ENCODE assay signal across 14 cellular contexts in the genomic region with DNA sequence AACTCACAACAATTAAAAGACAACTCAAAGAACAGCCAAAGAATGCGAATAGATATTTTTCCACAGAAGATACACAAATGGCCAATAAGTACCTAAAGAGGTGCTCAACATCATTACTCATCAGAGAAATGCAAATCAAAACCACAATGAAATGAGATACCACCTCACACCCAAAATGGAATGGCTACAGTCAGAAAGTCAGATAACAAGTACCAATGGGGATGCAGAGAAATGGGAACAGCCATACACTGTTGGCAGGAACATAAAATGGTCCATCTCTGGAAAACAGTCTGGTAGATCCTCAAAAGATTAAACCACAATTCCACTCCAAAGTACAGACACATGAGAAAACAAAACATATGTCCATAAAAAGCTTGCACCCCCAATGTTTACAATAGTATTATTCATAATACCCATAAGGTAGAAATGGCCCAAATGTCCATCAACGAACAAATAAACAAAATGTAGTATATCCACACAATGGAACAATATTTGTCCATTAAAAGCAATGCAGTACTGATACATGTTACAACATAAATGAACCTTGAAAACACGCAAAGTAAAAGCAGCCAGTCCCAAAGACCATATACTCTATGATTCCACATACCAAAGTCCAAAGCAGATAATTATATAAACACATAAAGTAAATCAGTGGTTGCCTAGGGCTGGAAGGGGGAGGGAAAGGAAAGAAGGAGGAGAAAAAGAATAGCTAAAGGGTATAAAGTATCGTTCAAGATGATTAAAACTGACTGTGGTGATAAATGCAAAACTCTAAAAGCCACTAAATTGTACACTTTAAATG. TPM values are rescaled to one million over a fixed set of nuclear protein-coding genes. Genes with fewer than 3 reads are reported as not detected.
DNase-seq lines count a peak whose midpoint lies in the region; ATAC-seq, FAIRE-seq and TF ChIP-seq lines count a peak whose summit lies in the region.
"Had no signal": no experiment of that assay in that cellular context is flagged by ENCODE, and none has a peak within 500 bp of the region (broad histone marks: within the 10 kb centered on the region; RNA-seq: fewer than 3 reads in every experiment).

No MANE protein-coding gene starts in this region.

- no peak for TF ChIP-seq CTCF in brain microvascular endothelial cell (IDR thresholded peaks at IDR 0.05; ENCODE audit: low read depth, low read length, missing control alignments)

- H3K36me3 ChIP-seq in brain microvascular endothelial cell (replicated peaks) (no peaks in the 10 kb centered on the region), small intestine (ENCODE audit: control insufficient read depth in 2 of 2, insufficient read depth in 2 of 2, low read length in 2 of 2) (no peaks in the 10 kb centered on the region)
- H3K36me3 ChIP-seq: thoracic aorta had no signal

- H3K27me3 ChIP-seq in brain microvascular endothelial cell (replicated peaks) (no peaks in the 10 kb centered on the region), small intestine (ENCODE audit: control insufficient read depth in 2 of 2, insufficient read depth in 2 of 2, low read length in 2 of 2) (no peaks in the 10 kb centered on the region)
- H3K27me3 ChIP-seq: body of pancreas had no signal

- peaks cover 54% of the 10 kb centered on the region for H3K4me1 Mint-ChIP-seq in activated CD4-positive, alpha-beta memory T cell treated with anti-CD3 and anti-CD28 coated beads for 36 hours (ENCODE audit: low read depth)
- peaks cover 34% of the 10 kb centered on the region for H3K4me1 Mint-ChIP-seq in activated CD4-positive, alpha-beta memory T cell treated with anti-CD3 and anti-CD28 coated beads, Interleukin-2, amount 10 ng/mL, durations not matched to agents 7 days and 5 days

- H3K4me3 ChIP-seq in brain microvascular endothelial cell (ENCODE audit: low read depth, low read length): no peak overlapping the region
- H3K4me3 ChIP-seq in small intestine (ENCODE audit: low read depth in 1 of 2, low read length in 2 of 2): no peak overlapping the region
- H3K4me3 ChIP-seq: body of pancreas, thoracic aorta had no signal

- ATAC-seq in HG03354 (IDR thresholded peaks at IDR 0.05; ENCODE audit: poor library complexity, severe bottlenecking, unreplicated experiment) (peak; percentile 47), HG02938 (IDR thresholded peaks at IDR 0.05; ENCODE audit: unreplicated experiment) (no peak), GM19455 (IDR thresholded peaks at IDR 0.05; ENCODE audit: unreplicated experiment) (no peak)
- ATAC-seq: body of pancreas, T-cell had no signal

- peak overlapping the region; percentile 31 for H3K27ac Mint-ChIP-seq in activated CD4-positive, alpha-beta memory T cell treated with anti-CD3 and anti-CD28 coated beads for 36 hours
- no peak overlapping the region for H3K27ac Mint-ChIP-seq in activated CD4-positive, alpha-beta memory T cell treated with anti-CD3 and anti-CD28 coated beads, Interleukin-2, amount 10 ng/mL, durations not matched to agents 7 days and 5 days
- H3K27ac Mint-ChIP-seq: T-cell had no signal

- no peak for FAIRE-seq in small intestine (lab: Jason Lieb, UNC)

- CTCF ChIA-PET in activated CD4-positive, alpha-beta memory T cell treated with anti-CD3 and anti-CD28 coated beads for 36 hours (lab: Charles Lee): interaction anchor here (1.1 to 1.5 kb wide), 2 partner anchors 18 to 120 kb away, joined by 3 read pairs; no protein-coding TSS in a partner anchor
- CTCF ChIA-PET in activated CD4-positive, alpha-beta memory T cell treated with anti-CD3 and anti-CD28 coated beads, Interleukin-2, amount 10 ng/mL, durations not matched to agents 7 days and 5 days (lab: Charles Lee): interaction anchor here (0.9 to 1.5 kb wide), 2 partner anchors 9 to 21 kb away, joined by 4 to 5 read pairs; no protein-coding TSS in a partner anchor

- intact Hi-C loops in activated CD4-positive, alpha-beta memory T cell treated with anti-CD3 and anti-CD28 coated beads for 36 hours (cut with micrococcal nuclease): no loop called here

- no peaks in the 10 kb centered on the region for H3K27me3 Mint-ChIP-seq in activated CD4-positive, alpha-beta memory T cell treated with anti-CD3 and anti-CD28 coated beads for 36 hours
- no peaks in the 10 kb centered on the region for H3K27me3 Mint-ChIP-seq in activated CD4-positive, alpha-beta memory T cell treated with anti-CD3 and anti-CD28 coated beads, Interleukin-2, amount 10 ng/mL, durations not matched to agents 7 days and 5 days
- H3K27me3 Mint-ChIP-seq: T-cell had no signal

- 27 to 45% (median 35%) methylated on average over 4 of the region's 4 CpGs for WGBS in small intestine, 3 donors

- no peak for DNase-seq in activated CD4-positive, alpha-beta memory T cell treated with anti-CD3 and anti-CD28 coated beads for 36 hours
- no peak for DNase-seq in activated CD4-positive, alpha-beta memory T cell treated with anti-CD3 and anti-CD28 coated beads, Interleukin-2, amount 10 ng/mL, durations not matched to agents 7 days and 5 days
- DNase-seq in brain microvascular endothelial cell (peak; percentile 6), small intestine (peak; percentile 90), caudate nucleus (lab: John Stamatoyannopoulos, UW) (no peak)
- DNase-seq: ACHN, body of pancreas, DMS79 treated with DMSO at 0.1 percent for 48 hours, NCI-H187, T-cell had no signal

- H3K9me3 ChIP-seq in small intestine (ENCODE audit: control insufficient read depth, low read depth): no peaks in the 10 kb centered on the region
- H3K9me3 ChIP-seq: body of pancreas had no signal

- peaks cover 3 to 5% of the 10 kb centered on the region in 2 donors for H3K4me1 ChIP-seq in small intestine (ENCODE audit: control insufficient read depth in 2 of 2, insufficient read depth in 1 of 2, low read depth in 1 of 2, low read length in 1 of 2)

- peaks cover 15% of the 10 kb centered on the region for H3K36me3 Mint-ChIP-seq in activated CD4-positive, alpha-beta memory T cell treated with anti-CD3 and anti-CD28 coated beads for 36 hours
- peaks cover 31% of the 10 kb centered on the region for H3K36me3 Mint-ChIP-seq in activated CD4-positive, alpha-beta memory T cell treated with anti-CD3 and anti-CD28 coated beads, Interleukin-2, amount 10 ng/mL, durations not matched to agents 7 days and 5 days (ENCODE audit: low read depth)

- POLR2A ChIA-PET in activated CD4-positive, alpha-beta memory T cell treated with anti-CD3 and anti-CD28 coated beads for 36 hours (lab: Charles Lee): interaction anchor here (1.0 to 2.5 kb wide), 2 partner anchors 19 to 21 kb away, joined by 3 to 9 read pairs; no protein-coding TSS in a partner anchor
- POLR2A ChIA-PET in activated CD4-positive, alpha-beta memory T cell treated with anti-CD3 and anti-CD28 coated beads, Interleukin-2, amount 10 ng/mL, durations not matched to agents 7 days and 5 days (lab: Charles Lee): interaction anchor here (0.7 kb wide), 1 partner anchor 21 kb away, joined by 3 read pairs; no protein-coding TSS in a partner anchor

- H3K27ac ChIP-seq in brain microvascular endothelial cell (no peak overlapping the region), small intestine (ENCODE audit: low read depth in 1 of 2, low read length in 1 of 2) (peak overlapping the region in 1 of 2 donors; percentile 48), caudate nucleus (ENCODE audit: low read depth, low read length) (no peak overlapping the region)
- H3K27ac ChIP-seq: body of pancreas, thoracic aorta had no signal

- H3K4me3 Mint-ChIP-seq in activated CD4-positive, alpha-beta memory T cell treated with anti-CD3 and anti-CD28 coated beads for 36 hours: no peak overlapping the region
- H3K4me3 Mint-ChIP-seq in activated CD4-positive, alpha-beta memory T cell treated with anti-CD3 and anti-CD28 coated beads, Interleukin-2, amount 10 ng/mL, durations not matched to agents 7 days and 5 days: no peak overlapping the region

- in situ Hi-C loops in brain microvascular endothelial cell (cut with HindIII; ENCODE audit: low pct_ligation_motif_present, low sequenced_read_pairs): no loop called here

- peaks cover 10% of the 10 kb centered on the region for H3K9me3 Mint-ChIP-seq in activated CD4-positive, alpha-beta memory T cell treated with anti-CD3 and anti-CD28 coated beads for 36 hours
- H3K9me3 Mint-ChIP-seq in activated CD4-positive, alpha-beta memory T cell treated with anti-CD3 and anti-CD28 coated beads, Interleukin-2, amount 10 ng/mL, durations not matched to agents 7 days and 5 days: peaks cover 9% of the 10 kb centered on the region

RNA-seq across cellular contexts. Expression of gene USP12, which starts 19.6 kb away (rescaled TPM):
- 10 to 100 TPM; 39.4 to 40.6 TPM for total RNA-seq in activated CD4-positive, alpha-beta memory T cell treated with anti-CD3 and anti-CD28 coated beads for 36 hours
- total RNA-seq in activated CD4-positive, alpha-beta memory T cell treated with anti-CD3 and anti-CD28 coated beads, Interleukin-2, amount 10 ng/mL, durations not matched to agents 7 days and 5 days: 10 to 100 TPM; 22.5 to 23.5 TPM
- polyA plus RNA-seq in small intestine: 10 to 100 TPM; 12.3 to 22.1 (median 19.2) TPM

Comparison
In these comparisons a context has a peak if more than half of its experiments do, and no peak if none do; other contexts are left out.
1. DNase-seq: peak in brain microvascular endothelial cell (single experiment) and small intestine (single experiment); none in activated CD4-positive, alpha-beta memory T cell treated with anti-CD3 and anti-CD28 coated beads for 36 hours (single experiment), activated CD4-positive, alpha-beta memory T cell treated with anti-CD3 and anti-CD28 coated beads, Interleukin-2, amount 10 ng/mL, durations not matched to agents 7 days and 5 days (single experiment) and caudate nucleus (0 of 61).